In the genomic region with DNA sequence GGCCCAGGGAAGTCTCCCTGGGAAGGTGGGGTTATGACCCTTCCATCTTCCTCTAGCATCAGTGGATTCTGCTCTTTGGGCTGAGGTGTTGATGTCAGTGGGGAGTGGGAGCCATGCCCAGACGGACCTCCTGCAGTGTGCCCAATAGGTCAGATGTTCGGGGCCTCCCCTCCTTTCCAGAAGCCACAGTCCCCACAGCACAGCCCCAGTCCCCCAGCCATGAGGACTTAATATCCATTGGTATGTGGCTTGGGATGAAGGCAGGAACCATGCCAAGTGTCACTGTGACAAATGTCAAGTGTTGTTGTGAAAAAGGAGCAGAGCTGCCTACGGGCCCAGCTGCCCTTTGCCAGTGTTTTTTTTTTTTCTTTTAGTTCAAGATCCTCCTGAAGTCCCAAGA, we compare ENCODE assay signal across 20 cellular contexts. TPM values are rescaled to one million over a fixed set of nuclear protein-coding genes. Genes with fewer than 3 reads are reported as not detected.
DNase-seq lines count a peak whose midpoint lies in the region; ATAC-seq and FAIRE-seq lines count a peak whose summit lies in the region.
"Had no signal": no experiment of that assay in that cellular context is flagged by ENCODE, and none has a peak within 500 bp of the region (broad histone marks: within the 10 kb centered on the region; RNA-seq: fewer than 3 reads in every experiment).

No MANE protein-coding gene starts in this region.

- H3K36me3 Mint-ChIP-seq in CD4-positive, alpha-beta memory T cell = no peaks in the 10 kb centered on the region
- no peaks in the 10 kb centered on the region for H3K36me3 Mint-ChIP-seq in effector memory CD8-positive, alpha-beta T cell (ENCODE audit: insufficient read depth)
- H3K36me3 Mint-ChIP-seq in stimulated activated effector memory CD8-positive, alpha-beta T cell treated with anti-CD3 and anti-CD28 coated beads, Interleukin-12 subunit alpha, Interleukin-12 subunit beta, amount 100 ng/mL, for 72 hours = no peaks in the 10 kb centered on the region
- H3K36me3 Mint-ChIP-seq: CD8-positive, alpha-beta T cell had no signal

- POLR2A ChIA-PET in CD4-positive, alpha-beta memory T cell (lab: Charles Lee; ENCODE audit: partially characterized antibody) = interaction anchor here (0.6 kb wide), 1 partner anchor 12 kb away, joined by 3 read pairs; no protein-coding TSS in a partner anchor

- DNase-seq in CD4-positive, alpha-beta memory T cell = no peak
- no peak for DNase-seq in effector memory CD8-positive, alpha-beta T cell
- DNase-seq in left kidney (ENCODE audit: low read depth, low spot score) = peak; percentile 63
- DNase-seq in stimulated activated effector memory CD8-positive, alpha-beta T cell treated with anti-CD3 and anti-CD28 coated beads, Interleukin-12 subunit alpha, Interleukin-12 subunit beta, amount 100 ng/mL, for 72 hours (ENCODE audit: low spot score in 2 of 2) = no peak
- no peak for DNase-seq in T1000 (lab: John Stamatoyannopoulos, UW)
- DNase-seq in urothelium cell line (ENCODE audit: low spot score) = no peak
- DNase-seq: activated CD4-positive, alpha-beta T cell treated with anti-CD3 and anti-CD28 coated beads for 1 hour; activated naive CD4-positive, alpha-beta T cell; CD8-positive, alpha-beta T cell; DMS79; foreskin keratinocyte; NCI-H1417; NCI-H774; PC-3; small intestine; T-helper 9 cell had no signal

- H3K27me3 ChIP-seq in CD4-positive, alpha-beta memory T cell (ENCODE audit: insufficient read depth, low read length) = no peaks in the 10 kb centered on the region
- H3K27me3 ChIP-seq: foreskin keratinocyte, pancreas had no signal

- no peak overlapping the region for H3K4me3 ChIP-seq in CD4-positive, alpha-beta memory T cell (ENCODE audit: low read length in 2 of 2)
- H3K4me3 ChIP-seq: pancreas, SK-N-MC had no signal

- H3K4me3 Mint-ChIP-seq in CD4-positive, alpha-beta memory T cell = no peak overlapping the region
- H3K4me3 Mint-ChIP-seq in effector memory CD8-positive, alpha-beta T cell = no peak overlapping the region
- H3K4me3 Mint-ChIP-seq in stimulated activated effector memory CD8-positive, alpha-beta T cell treated with anti-CD3 and anti-CD28 coated beads, Interleukin-12 subunit alpha, Interleukin-12 subunit beta, amount 100 ng/mL, for 72 hours = no peak overlapping the region
- H3K4me3 Mint-ChIP-seq: CD8-positive, alpha-beta T cell had no signal

- H3K9me3 ChIP-seq in CD4-positive, alpha-beta memory T cell (ENCODE audit: control insufficient read depth in 1 of 2, low read length in 2 of 2) = no peaks in the 10 kb centered on the region
- H3K9me3 ChIP-seq: pancreas had no signal

- CTCF ChIA-PET in CD4-positive, alpha-beta memory T cell (lab: Charles Lee; ENCODE audit: partially characterized antibody) = interaction anchor here (4.0 to 5.9 kb wide), 2 partner anchors 14 to 19 kb away, joined by 19 to 51 read pairs; partner anchors contain the start of gene SEMA3G

- H3K27ac ChIP-seq in CD4-positive, alpha-beta memory T cell (ENCODE audit: low read depth, low read length) = no peak overlapping the region
- H3K27ac ChIP-seq: foreskin keratinocyte, pancreas, SK-N-MC had no signal

- ATAC-seq in effector memory CD8-positive, alpha-beta T cell (replicated peaks) = no peak
- no peak for ATAC-seq in stimulated activated effector memory CD8-positive, alpha-beta T cell treated with anti-CD3 and anti-CD28 coated beads, Interleukin-12 subunit alpha, Interleukin-12 subunit beta, amount 100 ng/mL, for 72 hours
- ATAC-seq in HG02678 (IDR thresholded peaks at IDR 0.05; ENCODE audit: unreplicated experiment) = no peak
- no peak for ATAC-seq in HG02870 (IDR thresholded peaks at IDR 0.05; ENCODE audit: unreplicated experiment)
- ATAC-seq: CD8-positive, alpha-beta T cell; foreskin keratinocyte; pancreas; PC-3 had no signal

- peaks cover 4 to 14% (median 5%) of the 10 kb centered on the region in 4 donors for H3K4me1 Mint-ChIP-seq in CD4-positive, alpha-beta memory T cell
- H3K4me1 Mint-ChIP-seq in effector memory CD8-positive, alpha-beta T cell (ENCODE audit: low read depth in 2 of 2) = peaks cover 0 to 3% of the 10 kb centered on the region in 2 donors
- H3K4me1 Mint-ChIP-seq in stimulated activated effector memory CD8-positive, alpha-beta T cell treated with anti-CD3 and anti-CD28 coated beads, Interleukin-12 subunit alpha, Interleukin-12 subunit beta, amount 100 ng/mL, for 72 hours = peaks cover 6% of the 10 kb centered on the region

- no peaks in the 10 kb centered on the region for H3K36me3 ChIP-seq in CD4-positive, alpha-beta memory T cell (ENCODE audit: insufficient read depth, low read length)
- H3K36me3 ChIP-seq: pancreas had no signal

- peak overlapping the region in 4 of 7 donors; percentile 2 to 73 (median 38) for H3K27ac Mint-ChIP-seq in CD4-positive, alpha-beta memory T cell
- H3K27ac Mint-ChIP-seq in effector memory CD8-positive, alpha-beta T cell = peak overlapping the region; percentile 5 to 46
- H3K27ac Mint-ChIP-seq in stimulated activated effector memory CD8-positive, alpha-beta T cell treated with anti-CD3 and anti-CD28 coated beads, Interleukin-12 subunit alpha, Interleukin-12 subunit beta, amount 100 ng/mL, for 72 hours = peak overlapping the region; percentile 41
- H3K27ac Mint-ChIP-seq: CD8-positive, alpha-beta T cell had no signal

- FAIRE-seq in urothelium cell line (lab: Jason Lieb, UNC) = no peak
- FAIRE-seq: pancreas, small intestine had no signal

- H3K9me3 Mint-ChIP-seq in CD4-positive, alpha-beta memory T cell = no peaks in the 10 kb centered on the region
- H3K9me3 Mint-ChIP-seq in effector memory CD8-positive, alpha-beta T cell = no peaks in the 10 kb centered on the region
- H3K9me3 Mint-ChIP-seq in stimulated activated effector memory CD8-positive, alpha-beta T cell treated with anti-CD3 and anti-CD28 coated beads, Interleukin-12 subunit alpha, Interleukin-12 subunit beta, amount 100 ng/mL, for 72 hours = no peaks in the 10 kb centered on the region
- H3K9me3 Mint-ChIP-seq: CD8-positive, alpha-beta T cell had no signal

- H3K27me3 Mint-ChIP-seq in CD4-positive, alpha-beta memory T cell = no peaks in the 10 kb centered on the region
- peaks cover 0 to 8% of the 10 kb centered on the region in 2 donors for H3K27me3 Mint-ChIP-seq in effector memory CD8-positive, alpha-beta T cell

- H3K4me1 ChIP-seq in CD4-positive, alpha-beta memory T cell (ENCODE audit: insufficient read depth, low read length) = peaks cover 17% of the 10 kb centered on the region
- H3K4me1 ChIP-seq: foreskin keratinocyte, pancreas had no signal

- intact Hi-C loops in CD4-positive, alpha-beta memory T cell (cut with micrococcal nuclease) = no loop called here

RNA-seq across cellular contexts. Expression of gene SEMA3G, which starts 12.3 kb away (rescaled TPM):
- total RNA-seq in CD4-positive, alpha-beta memory T cell = under 1 TPM; 0.17 to 0.22 TPM
- under 1 TPM in 1 of 2 donors, not detected in 1; 0.29 TPM for polyA plus RNA-seq in CD4-positive, alpha-beta memory T cell

RNA-seq across cellular contexts. Expression of gene TNNC1, which starts 21.2 kb away (rescaled TPM):
- 1 to 10 TPM; 5.3 to 7.1 TPM for total RNA-seq in CD4-positive, alpha-beta memory T cell
- polyA plus RNA-seq in CD4-positive, alpha-beta memory T cell = under 1 TPM in 1 of 2 donors, not detected in 1; 0.92 TPM
- total RNA-seq: foreskin keratinocyte had no signal

RNA-seq across cellular contexts. Expression of gene PHF7, which starts 22.2 kb away (rescaled TPM):
- 10 to 100 TPM; 13.3 to 15.1 TPM for total RNA-seq in CD4-positive, alpha-beta memory T cell
- polyA plus RNA-seq in CD4-positive, alpha-beta memory T cell = 10 to 100 TPM in 1 of 2 donors, 1 to 10 TPM in 1; 4.6 to 10.2 TPM

RNA-seq across cellular contexts. Expression of gene NISCH, which starts 22.8 kb away (rescaled TPM):
- total RNA-seq in CD4-positive, alpha-beta memory T cell = 100 to 1,000 TPM; 189 to 205 TPM
- 10 to 100 TPM; 10.2 to 25.8 TPM for polyA plus RNA-seq in CD4-positive, alpha-beta memory T cell

RNA-seq across cellular contexts. Expression of gene BAP1, which starts 22.8 kb away (rescaled TPM):
- total RNA-seq in CD4-positive, alpha-beta memory T cell = 10 to 100 TPM; 77.2 to 88.8 TPM
- 10 to 100 TPM; 10.0 to 26.9 TPM for polyA plus RNA-seq in CD4-positive, alpha-beta memory T cell
